In the genomic region with DNA sequence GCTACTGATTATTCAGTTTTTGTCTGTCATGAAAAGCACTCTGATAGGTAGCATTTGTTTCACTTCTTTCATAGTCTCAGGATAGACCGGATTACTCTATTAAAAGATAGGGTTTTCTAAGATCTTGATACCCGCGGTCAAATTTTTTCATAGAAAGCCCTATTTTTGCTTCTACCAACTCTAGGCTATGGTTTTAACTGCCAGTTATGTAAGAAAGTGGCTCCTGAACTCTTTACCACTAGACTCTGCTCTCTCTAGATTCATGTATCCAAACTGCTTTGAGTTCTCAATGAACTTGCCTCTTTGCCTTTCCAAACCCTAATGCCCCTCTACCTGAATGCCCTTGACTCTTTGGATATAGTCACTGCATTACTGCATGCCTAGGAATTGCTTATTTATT, we compare ENCODE assay signal across 1 cellular context.
TF ChIP-seq lines count a peak whose summit lies in the region.

No MANE protein-coding gene starts in this region.

TF ChIP-seq in GM23338, 12 proteins besides CTCF, POLR2A, EP300 and RAD21 (continued from another document):
- TF ChIP-seq, protein P1, sequence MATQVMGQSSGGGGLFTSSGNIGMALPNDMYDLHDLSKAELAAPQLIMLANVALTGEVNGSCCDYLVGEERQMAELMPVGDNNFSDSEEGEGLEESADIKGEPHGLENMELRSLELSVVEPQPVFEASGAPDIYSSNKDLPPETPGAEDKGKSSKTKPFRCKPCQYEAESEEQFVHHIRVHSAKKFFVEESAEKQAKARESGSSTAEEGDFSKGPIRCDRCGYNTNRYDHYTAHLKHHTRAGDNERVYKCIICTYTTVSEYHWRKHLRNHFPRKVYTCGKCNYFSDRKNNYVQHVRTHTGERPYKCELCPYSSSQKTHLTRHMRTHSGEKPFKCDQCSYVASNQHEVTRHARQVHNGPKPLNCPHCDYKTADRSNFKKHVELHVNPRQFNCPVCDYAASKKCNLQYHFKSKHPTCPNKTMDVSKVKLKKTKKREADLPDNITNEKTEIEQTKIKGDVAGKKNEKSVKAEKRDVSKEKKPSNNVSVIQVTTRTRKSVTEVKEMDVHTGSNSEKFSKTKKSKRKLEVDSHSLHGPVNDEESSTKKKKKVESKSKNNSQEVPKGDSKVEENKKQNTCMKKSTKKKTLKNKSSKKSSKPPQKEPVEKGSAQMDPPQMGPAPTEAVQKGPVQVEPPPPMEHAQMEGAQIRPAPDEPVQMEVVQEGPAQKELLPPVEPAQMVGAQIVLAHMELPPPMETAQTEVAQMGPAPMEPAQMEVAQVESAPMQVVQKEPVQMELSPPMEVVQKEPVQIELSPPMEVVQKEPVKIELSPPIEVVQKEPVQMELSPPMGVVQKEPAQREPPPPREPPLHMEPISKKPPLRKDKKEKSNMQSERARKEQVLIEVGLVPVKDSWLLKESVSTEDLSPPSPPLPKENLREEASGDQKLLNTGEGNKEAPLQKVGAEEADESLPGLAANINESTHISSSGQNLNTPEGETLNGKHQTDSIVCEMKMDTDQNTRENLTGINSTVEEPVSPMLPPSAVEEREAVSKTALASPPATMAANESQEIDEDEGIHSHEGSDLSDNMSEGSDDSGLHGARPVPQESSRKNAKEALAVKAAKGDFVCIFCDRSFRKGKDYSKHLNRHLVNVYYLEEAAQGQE (IDR thresholded peaks at IDR 0.05; ENCODE audit: unreplicated experiment), result no peak
- TF ChIP-seq EZH2phosphoT487 (IDR thresholded peaks at IDR 0.05; ENCODE audit: unreplicated experiment) (no peak), ZNF114 (CRISPR knock-in tag; IDR thresholded peaks at IDR 0.05) (no peak), JUNB (IDR thresholded peaks at IDR 0.05; ENCODE audit: unreplicated experiment) (no peak)
- TF ChIP-seq, protein P2, sequence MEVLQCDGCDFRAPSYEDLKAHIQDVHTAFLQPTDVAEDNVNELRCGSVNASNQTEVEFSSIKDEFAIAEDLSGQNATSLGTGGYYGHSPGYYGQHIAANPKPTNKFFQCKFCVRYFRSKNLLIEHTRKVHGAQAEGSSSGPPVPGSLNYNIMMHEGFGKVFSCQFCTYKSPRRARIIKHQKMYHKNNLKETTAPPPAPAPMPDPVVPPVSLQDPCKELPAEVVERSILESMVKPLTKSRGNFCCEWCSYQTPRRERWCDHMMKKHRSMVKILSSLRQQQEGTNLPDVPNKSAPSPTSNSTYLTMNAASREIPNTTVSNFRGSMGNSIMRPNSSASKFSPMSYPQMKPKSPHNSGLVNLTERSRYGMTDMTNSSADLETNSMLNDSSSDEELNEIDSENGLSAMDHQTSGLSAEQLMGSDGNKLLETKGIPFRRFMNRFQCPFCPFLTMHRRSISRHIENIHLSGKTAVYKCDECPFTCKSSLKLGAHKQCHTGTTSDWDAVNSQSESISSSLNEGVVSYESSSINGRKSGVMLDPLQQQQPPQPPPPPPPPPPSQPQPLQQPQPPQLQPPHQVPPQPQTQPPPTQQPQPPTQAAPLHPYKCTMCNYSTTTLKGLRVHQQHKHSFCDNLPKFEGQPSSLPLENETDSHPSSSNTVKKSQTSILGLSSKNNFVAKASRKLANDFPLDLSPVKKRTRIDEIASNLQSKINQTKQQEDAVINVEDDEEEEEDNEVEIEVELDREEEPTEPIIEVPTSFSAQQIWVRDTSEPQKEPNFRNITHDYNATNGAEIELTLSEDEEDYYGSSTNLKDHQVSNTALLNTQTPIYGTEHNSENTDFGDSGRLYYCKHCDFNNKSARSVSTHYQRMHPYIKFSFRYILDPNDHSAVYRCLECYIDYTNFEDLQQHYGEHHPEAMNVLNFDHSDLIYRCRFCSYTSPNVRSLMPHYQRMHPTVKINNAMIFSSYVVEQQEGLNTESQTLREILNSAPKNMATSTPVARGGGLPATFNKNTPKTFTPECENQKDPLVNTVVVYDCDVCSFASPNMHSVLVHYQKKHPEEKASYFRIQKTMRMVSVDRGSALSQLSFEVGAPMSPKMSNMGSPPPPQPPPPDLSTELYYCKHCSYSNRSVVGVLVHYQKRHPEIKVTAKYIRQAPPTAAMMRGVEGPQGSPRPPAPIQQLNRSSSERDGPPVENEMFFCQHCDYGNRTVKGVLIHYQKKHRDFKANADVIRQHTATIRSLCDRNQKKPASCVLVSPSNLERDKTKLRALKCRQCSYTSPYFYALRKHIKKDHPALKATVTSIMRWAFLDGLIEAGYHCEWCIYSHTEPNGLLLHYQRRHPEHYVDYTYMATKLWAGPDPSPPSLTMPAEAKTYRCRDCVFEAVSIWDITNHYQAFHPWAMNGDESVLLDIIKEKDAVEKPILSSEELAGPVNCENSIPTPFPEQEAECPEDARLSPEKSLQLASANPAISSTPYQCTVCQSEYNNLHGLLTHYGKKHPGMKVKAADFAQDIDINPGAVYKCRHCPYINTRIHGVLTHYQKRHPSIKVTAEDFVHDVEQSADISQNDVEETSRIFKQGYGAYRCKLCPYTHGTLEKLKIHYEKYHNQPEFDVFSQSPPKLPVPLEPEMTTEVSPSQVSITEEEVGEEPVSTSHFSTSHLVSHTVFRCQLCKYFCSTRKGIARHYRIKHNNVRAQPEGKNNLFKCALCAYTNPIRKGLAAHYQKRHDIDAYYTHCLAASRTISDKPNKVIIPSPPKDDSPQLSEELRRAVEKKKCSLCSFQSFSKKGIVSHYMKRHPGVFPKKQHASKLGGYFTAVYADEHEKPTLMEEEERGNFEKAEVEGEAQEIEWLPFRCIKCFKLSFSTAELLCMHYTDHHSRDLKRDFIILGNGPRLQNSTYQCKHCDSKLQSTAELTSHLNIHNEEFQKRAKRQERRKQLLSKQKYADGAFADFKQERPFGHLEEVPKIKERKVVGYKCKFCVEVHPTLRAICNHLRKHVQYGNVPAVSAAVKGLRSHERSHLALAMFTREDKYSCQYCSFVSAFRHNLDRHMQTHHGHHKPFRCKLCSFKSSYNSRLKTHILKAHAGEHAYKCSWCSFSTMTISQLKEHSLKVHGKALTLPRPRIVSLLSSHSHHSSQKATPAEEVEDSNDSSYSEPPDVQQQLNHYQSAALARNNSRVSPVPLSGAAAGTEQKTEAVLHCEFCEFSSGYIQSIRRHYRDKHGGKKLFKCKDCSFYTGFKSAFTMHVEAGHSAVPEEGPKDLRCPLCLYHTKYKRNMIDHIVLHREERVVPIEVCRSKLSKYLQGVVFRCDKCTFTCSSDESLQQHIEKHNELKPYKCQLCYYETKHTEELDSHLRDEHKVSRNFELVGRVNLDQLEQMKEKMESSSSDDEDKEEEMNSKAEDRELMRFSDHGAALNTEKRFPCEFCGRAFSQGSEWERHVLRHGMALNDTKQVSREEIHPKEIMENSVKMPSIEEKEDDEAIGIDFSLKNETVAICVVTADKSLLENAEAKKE (CRISPR knock-in tag; IDR thresholded peaks at IDR 0.05), result no peak
